In the genomic region with DNA sequence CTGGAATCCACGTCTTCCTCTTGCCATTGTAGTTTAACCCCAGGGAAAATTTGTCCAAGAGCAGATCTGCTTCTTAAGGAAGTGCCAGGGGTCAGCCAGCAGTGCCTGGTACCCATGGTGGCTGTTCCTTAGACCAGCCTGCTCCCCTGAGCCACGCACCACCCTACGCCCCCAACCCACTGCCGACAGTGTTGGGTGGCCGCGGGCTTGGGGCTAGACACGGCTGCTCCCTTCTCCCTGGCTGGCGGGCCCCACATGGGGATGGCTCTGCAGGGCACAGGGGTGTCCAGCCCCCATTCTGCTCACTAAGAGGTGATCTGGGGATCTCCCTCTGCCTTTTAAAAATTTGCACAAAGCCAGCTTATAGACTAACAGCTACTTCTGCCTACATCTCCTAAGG, we compare ENCODE assay signal across 21 cellular contexts.
"Had no signal": no experiment of that assay in that cellular context is flagged by ENCODE, and none has a peak within 500 bp of the region (broad histone marks: within the 10 kb centered on the region; RNA-seq: fewer than 3 reads in every experiment).

No MANE protein-coding gene starts in this region.

- H3K4me2 ChIP-seq: SK-N-SH had no signal

- H3K9me3 ChIP-seq: SK-N-SH had no signal

- DNase-seq: KBM-7, MV-4-11, NCI-H1048, NCI-H1105, NCI-H1417, NCI-H1436 treated with DMSO at 0.1 percent for 48 hours, NCI-H1694, NCI-H187 treated with DMSO at 0.1 percent for 48 hours, NCI-H2081, NCI-H2107, NCI-H2171, NCI-H226, NCI-H446, NCI-H510A, NCI-H524 treated with DMSO at 0.1 percent for 48 hours, NCI-H69, NCI-H774, RPMI8226, SHP77, SK-N-SH, SW 1271 had no signal
